In genomic region chr5:41093803-41094202, GRCh38 we compare ENCODE assay signal across 20 cellular contexts. TPM values are rescaled to one million over a fixed set of nuclear protein-coding genes. Genes with fewer than 3 reads are reported as not detected.
DNase-seq lines count a peak whose midpoint lies in the region; ATAC-seq, FAIRE-seq and TF ChIP-seq lines count a peak whose summit lies in the region.
"Had no signal": no experiment of that assay in that cellular context is flagged by ENCODE, and none has a peak within 500 bp of the region (broad histone marks: within the 10 kb centered on the region; RNA-seq: fewer than 3 reads in every experiment).

No MANE protein-coding gene starts in this region.

- intact Hi-C loops in left ventricle myocardium superior (cut with micrococcal nuclease), result no loop called here

- H3K36me3 ChIP-seq in astrocyte (ENCODE audit: insufficient read depth, low read length), result no peaks in the 10 kb centered on the region
- H3K36me3 ChIP-seq: BE2C had no signal

- no peak overlapping the region for H3K4me3 Mint-ChIP-seq in astrocyte (ENCODE audit: unreplicated experiment)
- H3K4me3 Mint-ChIP-seq: CD4-positive, CD25-positive, alpha-beta regulatory T cell; CD8-positive, alpha-beta memory T cell; GM23338 had no signal

- H3K9ac ChIP-seq in astrocyte (ENCODE audit: low read length), result no peak overlapping the region

- H2AFZ ChIP-seq in astrocyte (ENCODE audit: low read depth, low read length), result no peak overlapping the region
- H2AFZ ChIP-seq: GM23338 had no signal

- no peaks in the 10 kb centered on the region for H3K9me3 Mint-ChIP-seq in astrocyte (ENCODE audit: unreplicated experiment)

- H3K36me3 Mint-ChIP-seq in astrocyte (ENCODE audit: low read depth, unreplicated experiment), result no peaks in the 10 kb centered on the region
- H3K36me3 Mint-ChIP-seq: CD4-positive, CD25-positive, alpha-beta regulatory T cell; CD8-positive, alpha-beta memory T cell had no signal

- in situ Hi-C loops in G401 (cut with HindIII; ENCODE audit: low sequenced_read_pairs), result no loop called here

- no peak overlapping the region for H3K27ac Mint-ChIP-seq in astrocyte (ENCODE audit: unreplicated experiment)
- H3K27ac Mint-ChIP-seq: CD4-positive, CD25-positive, alpha-beta regulatory T cell; CD8-positive, alpha-beta memory T cell; GM23338 had no signal

- no peaks in the 10 kb centered on the region for H3K79me2 ChIP-seq in astrocyte (ENCODE audit: insufficient read depth, low read length)

- ATAC-seq in left ventricle myocardium superior, result peak; percentile 73
- ATAC-seq: GM23338 had no signal

- H3K9me3 ChIP-seq in astrocyte (ENCODE audit: insufficient read depth, low read depth, low read length), result no peaks in the 10 kb centered on the region
- H3K9me3 ChIP-seq: BE2C had no signal

- TF ChIP-seq CTCF in astrocyte (IDR thresholded peaks at IDR 0.05; ENCODE audit: insufficient read depth, low read depth, low read length) (no peak), fibroblast of the aortic adventitia (IDR thresholded peaks at IDR 0.05; ENCODE audit: insufficient read depth, low read length) (no peak)

- H3K27ac ChIP-seq in astrocyte (ENCODE audit: low read depth, low read length), result no peak overlapping the region

- H3K27me3 ChIP-seq in astrocyte (ENCODE audit: insufficient read depth, low read length), result no peaks in the 10 kb centered on the region
- H3K27me3 ChIP-seq: BE2C had no signal

- FAIRE-seq in astrocyte (lab: Jason Lieb, UNC), result no peak
- FAIRE-seq: GM19239, H54 had no signal

- no peaks in the 10 kb centered on the region for H4K20me1 ChIP-seq in astrocyte (ENCODE audit: insufficient read depth, low read length)

- H3K4me1 Mint-ChIP-seq in astrocyte (ENCODE audit: low read depth, unreplicated experiment), result no peaks in the 10 kb centered on the region
- H3K4me1 Mint-ChIP-seq: CD4-positive, CD25-positive, alpha-beta regulatory T cell; CD8-positive, alpha-beta memory T cell; GM23338 had no signal

- peak; percentile 7 for DNase-seq in G401 (ENCODE audit: low spot score)
- peak; percentile 10 for DNase-seq in astrocyte (ENCODE audit: low read depth)
- DNase-seq in fibroblast of the aortic adventitia (ENCODE audit: low read depth), result peak; percentile 61
- no peak for DNase-seq in left ventricle myocardium superior
- no peak for DNase-seq in DMS53 (lab: John Stamatoyannopoulos, UW)
- DNase-seq in stimulated activated CD4-positive, alpha-beta T cell treated with anti-CD3 and anti-CD28 coated beads, Interleukin-2, amount 100 ng/mL, for 48 hours, result no peak
- DNase-seq in activated CD8-positive, alpha-beta memory T cell treated with anti-CD3 and anti-CD28 coated beads for 24 hours, result no peak
- DNase-seq: BE2C; C1 segment of cervical spinal cord; CD4-positive, CD25-positive, alpha-beta regulatory T cell; CD8-positive, alpha-beta memory T cell; COR-L47; DMS 273 treated with DMSO at 0.1 percent for 48 hours; GDM1; HCEC 1CT had no signal

- H3K4me3 ChIP-seq in astrocyte (ENCODE audit: insufficient read depth, low read depth, low read length), result no peak overlapping the region
- H3K4me3 ChIP-seq in fibroblast of the aortic adventitia (ENCODE audit: low read depth, low read length), result no peak overlapping the region
- H3K4me3 ChIP-seq: GM23338 had no signal

- no peaks in the 10 kb centered on the region for H3K4me1 ChIP-seq in astrocyte (ENCODE audit: insufficient read depth, low read length)
- H3K4me1 ChIP-seq: BE2C had no signal

- H3K27me3 Mint-ChIP-seq in astrocyte (ENCODE audit: low read depth, unreplicated experiment), result no peaks in the 10 kb centered on the region
- H3K27me3 Mint-ChIP-seq: CD4-positive, CD25-positive, alpha-beta regulatory T cell; CD8-positive, alpha-beta memory T cell had no signal

- no peak overlapping the region for H3K4me2 ChIP-seq in astrocyte (ENCODE audit: low read length)
- H3K4me2 ChIP-seq: GM23338 had no signal

RNA-seq across cellular contexts. Expression of gene MROH2B, which starts 22.7 kb away (rescaled TPM):
- total RNA-seq in G401 (2014; rRNA removed; shearing (Covaris generic)), result not detected in 2 replicates
- total RNA-seq in astrocyte, result not detected in 2 replicates
- total RNA-seq in fibroblast of the aortic adventitia (ENCODE audit: low replicate concordance), result not detected in 2 replicates
- total RNA-seq in left ventricle myocardium superior, result not detected
- total RNA-seq: A172; CD4-positive, CD25-positive, alpha-beta regulatory T cell; CD8-positive, alpha-beta memory T cell; GM23338; HT-29 had no signal

Comparison
In these comparisons a context has a peak if more than half of its experiments do, and no peak if none do; other contexts are left out.
1. DNase-seq: peak in G401 (single experiment), astrocyte (single experiment) and fibroblast of the aortic adventitia (single experiment); none in left ventricle myocardium superior (single experiment), DMS53 (single experiment), stimulated activated CD4-positive, alpha-beta T cell treated with anti-CD3 and anti-CD28 coated beads, Interleukin-2, amount 100 ng/mL, for 48 hours (0 of 2) and activated CD8-positive, alpha-beta memory T cell treated with anti-CD3 and anti-CD28 coated beads for 24 hours (single experiment).